Comparison of ENCODE assay signal across 15 cellular contexts in genomic region chr6:51019785-51020184, GRCh38.
"Had no signal": no experiment of that assay in that cellular context is flagged by ENCODE, and none has a peak within 500 bp of the region (broad histone marks: within the 10 kb centered on the region; RNA-seq: fewer than 3 reads in every experiment).

No MANE protein-coding gene starts in this region.

- H3K27ac ChIP-seq: body of pancreas, gastroesophageal sphincter, left ventricle myocardium inferior, suprapubic skin, upper lobe of left lung had no signal

- H3K27me3 ChIP-seq: body of pancreas, gastroesophageal sphincter, suprapubic skin, upper lobe of left lung had no signal

- H3K9me3 ChIP-seq: body of pancreas, gastroesophageal sphincter, suprapubic skin, upper lobe of left lung had no signal

- DNase-seq: activated naive CD4-positive, alpha-beta T cell treated with anti-CD3 and anti-CD28 coated beads, Interleukin-2, amount 50 U/mL, for 16 hours; activated T-cell treated with anti-CD3 and anti-CD28 coated beads, Interleukin-2, amount 50 U/mL, for 1 hour; amniotic stem cell; body of pancreas; central memory CD4-positive, alpha-beta T cell; cortex of kidney; effector CD8-positive, alpha-beta T cell; left ventricle myocardium inferior; mesendoderm; stimulated activated CD4-positive, alpha-beta T cell treated with anti-CD3 and anti-CD28 coated beads, Interleukin-12 subunit alpha, Interleukin-12 subunit beta, amount 100 ng/mL, for 4 hours; stimulated activated naive CD8-positive, alpha-beta T cell treated with anti-CD3 and anti-CD28 coated beads, Interleukin-15, Interleukin-2, amounts not matched to agents 100 U/mL and 50 U/mL, for 24 hours; upper lobe of left lung had no signal

- H3K4me3 ChIP-seq: body of pancreas, gastroesophageal sphincter, left ventricle myocardium inferior, suprapubic skin, upper lobe of left lung had no signal

- H3K36me3 ChIP-seq: gastroesophageal sphincter, left ventricle myocardium inferior, suprapubic skin, upper lobe of left lung had no signal

- H3K4me1 ChIP-seq: body of pancreas, gastroesophageal sphincter, left ventricle myocardium inferior, suprapubic skin, upper lobe of left lung had no signal

- ATAC-seq: activated CD4-positive, CD25-positive, alpha-beta regulatory T cell treated with anti-CD3 and anti-CD28 coated beads, Interleukin-2, amount 50 U/mL, for 24 hours; body of pancreas; gastroesophageal sphincter; stimulated activated naive CD8-positive, alpha-beta T cell treated with anti-CD3 and anti-CD28 coated beads, Interleukin-15, Interleukin-2, amounts not matched to agents 100 U/mL and 50 U/mL, for 24 hours had no signal
